ENCODE assay signal across 16 cellular contexts in the genomic region with DNA sequence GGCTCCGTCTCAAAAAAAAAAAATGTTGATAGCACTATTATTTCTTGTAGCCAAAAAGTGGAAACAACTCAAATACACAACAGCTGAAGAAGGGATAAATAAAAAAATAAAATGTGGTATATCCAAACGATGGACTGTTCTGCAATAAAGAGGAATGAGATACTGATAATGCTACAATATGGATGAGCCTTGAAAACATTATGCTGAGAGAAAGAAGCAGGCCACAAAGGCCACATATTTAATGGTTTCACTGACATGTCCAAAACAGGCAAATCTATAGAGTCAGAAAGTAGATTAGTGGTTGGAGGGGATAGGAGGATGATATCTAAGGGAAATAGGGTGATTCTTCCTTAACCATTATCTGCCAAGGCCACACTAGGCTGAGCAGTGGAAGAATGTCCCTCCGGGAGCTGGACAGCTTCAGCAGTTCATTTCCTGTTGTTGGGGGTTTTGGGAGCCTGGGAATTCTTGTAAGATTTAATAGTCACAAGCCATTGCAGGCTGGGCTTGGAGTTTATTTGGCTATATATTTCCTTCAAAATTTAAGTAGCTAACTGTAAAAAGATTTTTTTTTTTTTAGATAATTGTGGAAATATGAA.
"Had no signal": no experiment of that assay in that cellular context is flagged by ENCODE, and none has a peak within 500 bp of the region (broad histone marks: within the 10 kb centered on the region; RNA-seq: fewer than 3 reads in every experiment).

No MANE protein-coding gene starts in this region.

- H3K4me3 ChIP-seq: cardiac muscle cell, colonic mucosa, lung, upper lobe of right lung had no signal

- DNase-seq: activated CD4-positive, alpha-beta memory T cell treated with anti-CD3 and anti-CD28 coated beads, Interleukin-2, amount 10 ng/mL, durations not matched to agents 7 days and 5 days; activated naive CD8-positive, alpha-beta T cell treated with anti-CD3 and anti-CD28 coated beads, Interleukin-2, amount 10 ng/mL, durations not matched to agents 7 days and 5 days; activated T-cell treated with anti-CD3 and anti-CD28 coated beads, Interleukin-2, amount 50 U/mL, for 72 hours; aorta; colonic mucosa; effector CD4-positive, alpha-beta T cell; hippocampal formation; left cardiac atrium; natural killer cell; nucleus accumbens; stimulated activated CD4-positive, alpha-beta T cell treated with anti-CD3 and anti-CD28 coated beads, Interleukin-12 subunit alpha, Interleukin-12 subunit beta, amount 100 ng/mL, for 4 hours; T-helper 17 cell; upper lobe of right lung had no signal

- H3K9me3 ChIP-seq: colonic mucosa, upper lobe of right lung had no signal

- H3K27ac ChIP-seq: cardiac muscle cell, colonic mucosa, upper lobe of right lung had no signal

- ATAC-seq: activated T-cell treated with anti-CD3 and anti-CD28 coated beads, Interleukin-2, amount 50 U/mL, for 72 hours; left cardiac atrium; natural killer cell; sciatic nerve; T-helper 17 cell; upper lobe of right lung had no signal

- H3K4me1 ChIP-seq: colonic mucosa, upper lobe of right lung had no signal

- H3K27me3 ChIP-seq: cardiac muscle cell, colonic mucosa, upper lobe of right lung had no signal

- H3K36me3 ChIP-seq: cardiac muscle cell, colonic mucosa, upper lobe of right lung had no signal
